Comparison of ENCODE assay signal across 8 cellular contexts in genomic region chr1:147627435-147628110, GRCh38.
DNase-seq lines count a peak whose midpoint lies in the region; TF ChIP-seq lines count a peak whose summit lies in the region.

No MANE protein-coding gene starts in this region.

- in situ Hi-C loops in GM13977 (cut with MboI; ENCODE audit: low pct_unique_long_range_greater_than_20kb, low sequenced_read_pairs, unreplicated experiment) (loop anchor here (25.0 kb wide), 1 partner anchor 365 kb away; no protein-coding TSS in a partner anchor), T47D (cut with HindIII; ENCODE audit: low pct_unique_long_range_greater_than_20kb, low sequenced_read_pairs) (no loop called here)

- peak; percentile 82 for TF ChIP-seq CTCF in GM13977 (IDR thresholded peaks at IDR 0.05; ENCODE audit: extremely low read depth, insufficient read depth, missing control alignments)
- TF ChIP-seq CTCF in LNCaP clone FGC (IDR thresholded peaks at IDR 0.05; ENCODE audit: control insufficient read depth, extremely low read depth, insufficient read depth): peak; percentile 69

- DNase-seq in AG08396 (ENCODE audit: low spot score) (peak; percentile 77), GM13977 (ENCODE audit: low spot score) (peak; percentile 82), LNCaP clone FGC (ENCODE audit: low read depth) (no peak), T1000 (lab: John Stamatoyannopoulos, UW) (peak; percentile 13), T47D (ENCODE audit: low read depth in 1 of 2, low spot score in 1 of 2) (peak; percentile 68 to 77), islet precursor cell (peak; percentile 69), NCI-H128 (lab: John Stamatoyannopoulos, UW; ENCODE audit: unreplicated experiment) (no peak)
- DNase-seq in stimulated activated CD4-positive, alpha-beta T cell treated with anti-CD3 and anti-CD28 coated beads, Interleukin-4, amount 100 ng/mL, for 1 hour: peak; percentile 52

- H3K4me3 ChIP-seq in LNCaP clone FGC (ENCODE audit: low read depth, low read length): peak overlapping the region; percentile 6; the same call in 1 of the 2 replicates

Comparison
In these comparisons a context has a peak if more than half of its experiments do, and no peak if none do; other contexts are left out.
1. DNase-seq: peak in AG08396 (single experiment), GM13977 (single experiment), T1000 (single experiment), T47D (2 of 2), islet precursor cell (single experiment) and stimulated activated CD4-positive, alpha-beta T cell treated with anti-CD3 and anti-CD28 coated beads, Interleukin-4, amount 100 ng/mL, for 1 hour (single experiment); none in LNCaP clone FGC (single experiment) and NCI-H128 (single experiment).